ENCODE assay signal across 1 cellular context in the genomic region with DNA sequence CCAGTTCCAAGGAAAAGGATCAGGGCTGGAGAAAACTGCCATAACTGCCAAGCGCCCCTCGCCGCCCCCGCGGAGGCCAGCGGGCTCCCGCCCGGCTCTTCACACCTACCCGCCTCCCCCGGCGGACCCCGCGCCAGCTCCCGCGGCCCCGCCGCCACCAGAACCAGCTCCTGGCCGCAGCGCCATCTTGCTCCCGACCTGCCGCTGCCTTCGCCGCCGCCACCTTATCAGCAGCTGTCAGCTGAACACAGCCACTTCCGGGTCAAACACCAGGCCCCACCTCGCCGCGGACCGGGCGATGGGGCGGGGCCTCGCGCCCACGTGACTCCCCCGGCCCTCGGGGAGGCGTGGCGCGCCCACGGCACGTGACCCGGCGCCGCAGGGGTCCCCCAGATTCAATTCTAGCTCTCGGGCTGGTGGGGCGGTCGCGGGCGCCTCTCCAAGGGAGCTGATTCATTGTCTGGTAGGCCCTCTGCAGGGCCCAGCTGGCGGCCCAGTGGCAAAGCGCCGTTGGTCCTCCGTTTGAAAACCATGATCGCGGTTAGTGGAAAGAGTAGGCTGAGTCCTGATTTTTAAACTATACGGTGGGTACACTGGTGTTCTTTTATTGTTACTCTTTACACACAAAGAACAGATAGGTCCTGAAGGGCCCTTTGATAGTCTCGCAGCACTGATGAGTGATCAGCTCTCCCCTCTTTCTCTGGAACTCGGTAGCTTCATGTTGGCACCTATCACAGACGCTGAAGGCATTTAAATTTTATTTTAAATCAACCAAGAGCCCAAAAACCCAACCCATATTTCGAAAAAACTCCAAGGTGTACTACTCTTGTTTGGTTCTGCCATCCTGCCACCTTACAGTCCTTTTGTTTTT.
A peak's percentile ranks its signal among the peaks of the same experiment; 100 is the strongest.
TF ChIP-seq lines count a peak whose summit lies in the region.

A gene with protein sequence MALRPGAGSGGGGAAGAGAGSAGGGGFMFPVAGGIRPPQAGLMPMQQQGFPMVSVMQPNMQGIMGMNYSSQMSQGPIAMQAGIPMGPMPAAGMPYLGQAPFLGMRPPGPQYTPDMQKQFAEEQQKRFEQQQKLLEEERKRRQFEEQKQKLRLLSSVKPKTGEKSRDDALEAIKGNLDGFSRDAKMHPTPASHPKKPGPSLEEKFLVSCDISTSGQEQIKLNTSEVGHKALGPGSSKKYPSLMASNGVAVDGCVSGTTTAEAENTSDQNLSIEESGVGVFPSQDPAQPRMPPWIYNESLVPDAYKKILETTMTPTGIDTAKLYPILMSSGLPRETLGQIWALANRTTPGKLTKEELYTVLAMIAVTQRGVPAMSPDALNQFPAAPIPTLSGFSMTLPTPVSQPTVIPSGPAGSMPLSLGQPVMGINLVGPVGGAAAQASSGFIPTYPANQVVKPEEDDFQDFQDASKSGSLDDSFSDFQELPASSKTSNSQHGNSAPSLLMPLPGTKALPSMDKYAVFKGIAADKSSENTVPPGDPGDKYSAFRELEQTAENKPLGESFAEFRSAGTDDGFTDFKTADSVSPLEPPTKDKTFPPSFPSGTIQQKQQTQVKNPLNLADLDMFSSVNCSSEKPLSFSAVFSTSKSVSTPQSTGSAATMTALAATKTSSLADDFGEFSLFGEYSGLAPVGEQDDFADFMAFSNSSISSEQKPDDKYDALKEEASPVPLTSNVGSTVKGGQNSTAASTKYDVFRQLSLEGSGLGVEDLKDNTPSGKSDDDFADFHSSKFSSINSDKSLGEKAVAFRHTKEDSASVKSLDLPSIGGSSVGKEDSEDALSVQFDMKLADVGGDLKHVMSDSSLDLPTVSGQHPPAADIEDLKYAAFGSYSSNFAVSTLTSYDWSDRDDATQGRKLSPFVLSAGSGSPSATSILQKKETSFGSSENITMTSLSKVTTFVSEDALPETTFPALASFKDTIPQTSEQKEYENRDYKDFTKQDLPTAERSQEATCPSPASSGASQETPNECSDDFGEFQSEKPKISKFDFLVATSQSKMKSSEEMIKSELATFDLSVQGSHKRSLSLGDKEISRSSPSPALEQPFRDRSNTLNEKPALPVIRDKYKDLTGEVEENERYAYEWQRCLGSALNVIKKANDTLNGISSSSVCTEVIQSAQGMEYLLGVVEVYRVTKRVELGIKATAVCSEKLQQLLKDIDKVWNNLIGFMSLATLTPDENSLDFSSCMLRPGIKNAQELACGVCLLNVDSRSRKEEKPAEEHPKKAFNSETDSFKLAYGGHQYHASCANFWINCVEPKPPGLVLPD (N-terminal part only) (minus strand): TSS at position 249 of the 871 bp plus-strand sequence. CDS start 63 bp downstream, at position 186.

TF ChIP-seq in K562, 482 proteins besides CTCF, POLR2A, EP300 and RAD21 (continued from another document and continues in another):
- TF ChIP-seq, protein P1, sequence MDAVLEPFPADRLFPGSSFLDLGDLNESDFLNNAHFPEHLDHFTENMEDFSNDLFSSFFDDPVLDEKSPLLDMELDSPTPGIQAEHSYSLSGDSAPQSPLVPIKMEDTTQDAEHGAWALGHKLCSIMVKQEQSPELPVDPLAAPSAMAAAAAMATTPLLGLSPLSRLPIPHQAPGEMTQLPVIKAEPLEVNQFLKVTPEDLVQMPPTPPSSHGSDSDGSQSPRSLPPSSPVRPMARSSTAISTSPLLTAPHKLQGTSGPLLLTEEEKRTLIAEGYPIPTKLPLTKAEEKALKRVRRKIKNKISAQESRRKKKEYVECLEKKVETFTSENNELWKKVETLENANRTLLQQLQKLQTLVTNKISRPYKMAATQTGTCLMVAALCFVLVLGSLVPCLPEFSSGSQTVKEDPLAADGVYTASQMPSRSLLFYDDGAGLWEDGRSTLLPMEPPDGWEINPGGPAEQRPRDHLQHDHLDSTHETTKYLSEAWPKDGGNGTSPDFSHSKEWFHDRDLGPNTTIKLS (IDR thresholded peaks at IDR 0.05; ENCODE audit: borderline replicate concordance, low read depth): 0 out of 2 replicates have a peak, but pooled peaks have one; percentile 25
- TF ChIP-seq, protein P2, sequence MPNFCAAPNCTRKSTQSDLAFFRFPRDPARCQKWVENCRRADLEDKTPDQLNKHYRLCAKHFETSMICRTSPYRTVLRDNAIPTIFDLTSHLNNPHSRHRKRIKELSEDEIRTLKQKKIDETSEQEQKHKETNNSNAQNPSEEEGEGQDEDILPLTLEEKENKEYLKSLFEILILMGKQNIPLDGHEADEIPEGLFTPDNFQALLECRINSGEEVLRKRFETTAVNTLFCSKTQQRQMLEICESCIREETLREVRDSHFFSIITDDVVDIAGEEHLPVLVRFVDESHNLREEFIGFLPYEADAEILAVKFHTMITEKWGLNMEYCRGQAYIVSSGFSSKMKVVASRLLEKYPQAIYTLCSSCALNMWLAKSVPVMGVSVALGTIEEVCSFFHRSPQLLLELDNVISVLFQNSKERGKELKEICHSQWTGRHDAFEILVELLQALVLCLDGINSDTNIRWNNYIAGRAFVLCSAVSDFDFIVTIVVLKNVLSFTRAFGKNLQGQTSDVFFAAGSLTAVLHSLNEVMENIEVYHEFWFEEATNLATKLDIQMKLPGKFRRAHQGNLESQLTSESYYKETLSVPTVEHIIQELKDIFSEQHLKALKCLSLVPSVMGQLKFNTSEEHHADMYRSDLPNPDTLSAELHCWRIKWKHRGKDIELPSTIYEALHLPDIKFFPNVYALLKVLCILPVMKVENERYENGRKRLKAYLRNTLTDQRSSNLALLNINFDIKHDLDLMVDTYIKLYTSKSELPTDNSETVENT (CRISPR knock-in tag; IDR thresholded peaks at IDR 0.05): 0 out of 2 replicates have a peak, but pooled peaks have one; percentile 25
- TF ChIP-seq TAF9B (IDR thresholded peaks at IDR 0.05; ENCODE audit: partially characterized antibody): peak; percentile 67
- TF ChIP-seq, protein P3, sequence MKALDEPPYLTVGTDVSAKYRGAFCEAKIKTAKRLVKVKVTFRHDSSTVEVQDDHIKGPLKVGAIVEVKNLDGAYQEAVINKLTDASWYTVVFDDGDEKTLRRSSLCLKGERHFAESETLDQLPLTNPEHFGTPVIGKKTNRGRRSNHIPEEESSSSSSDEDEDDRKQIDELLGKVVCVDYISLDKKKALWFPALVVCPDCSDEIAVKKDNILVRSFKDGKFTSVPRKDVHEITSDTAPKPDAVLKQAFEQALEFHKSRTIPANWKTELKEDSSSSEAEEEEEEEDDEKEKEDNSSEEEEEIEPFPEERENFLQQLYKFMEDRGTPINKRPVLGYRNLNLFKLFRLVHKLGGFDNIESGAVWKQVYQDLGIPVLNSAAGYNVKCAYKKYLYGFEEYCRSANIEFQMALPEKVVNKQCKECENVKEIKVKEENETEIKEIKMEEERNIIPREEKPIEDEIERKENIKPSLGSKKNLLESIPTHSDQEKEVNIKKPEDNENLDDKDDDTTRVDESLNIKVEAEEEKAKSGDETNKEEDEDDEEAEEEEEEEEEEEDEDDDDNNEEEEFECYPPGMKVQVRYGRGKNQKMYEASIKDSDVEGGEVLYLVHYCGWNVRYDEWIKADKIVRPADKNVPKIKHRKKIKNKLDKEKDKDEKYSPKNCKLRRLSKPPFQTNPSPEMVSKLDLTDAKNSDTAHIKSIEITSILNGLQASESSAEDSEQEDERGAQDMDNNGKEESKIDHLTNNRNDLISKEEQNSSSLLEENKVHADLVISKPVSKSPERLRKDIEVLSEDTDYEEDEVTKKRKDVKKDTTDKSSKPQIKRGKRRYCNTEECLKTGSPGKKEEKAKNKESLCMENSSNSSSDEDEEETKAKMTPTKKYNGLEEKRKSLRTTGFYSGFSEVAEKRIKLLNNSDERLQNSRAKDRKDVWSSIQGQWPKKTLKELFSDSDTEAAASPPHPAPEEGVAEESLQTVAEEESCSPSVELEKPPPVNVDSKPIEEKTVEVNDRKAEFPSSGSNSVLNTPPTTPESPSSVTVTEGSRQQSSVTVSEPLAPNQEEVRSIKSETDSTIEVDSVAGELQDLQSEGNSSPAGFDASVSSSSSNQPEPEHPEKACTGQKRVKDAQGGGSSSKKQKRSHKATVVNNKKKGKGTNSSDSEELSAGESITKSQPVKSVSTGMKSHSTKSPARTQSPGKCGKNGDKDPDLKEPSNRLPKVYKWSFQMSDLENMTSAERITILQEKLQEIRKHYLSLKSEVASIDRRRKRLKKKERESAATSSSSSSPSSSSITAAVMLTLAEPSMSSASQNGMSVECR (CRISPR knock-in tag; IDR thresholded peaks at IDR 0.05): peak; percentile 79
- no peak for TF ChIP-seq ZNF311 (CRISPR knock-in tag; IDR thresholded peaks at IDR 0.05)
- TF ChIP-seq, protein P4, sequence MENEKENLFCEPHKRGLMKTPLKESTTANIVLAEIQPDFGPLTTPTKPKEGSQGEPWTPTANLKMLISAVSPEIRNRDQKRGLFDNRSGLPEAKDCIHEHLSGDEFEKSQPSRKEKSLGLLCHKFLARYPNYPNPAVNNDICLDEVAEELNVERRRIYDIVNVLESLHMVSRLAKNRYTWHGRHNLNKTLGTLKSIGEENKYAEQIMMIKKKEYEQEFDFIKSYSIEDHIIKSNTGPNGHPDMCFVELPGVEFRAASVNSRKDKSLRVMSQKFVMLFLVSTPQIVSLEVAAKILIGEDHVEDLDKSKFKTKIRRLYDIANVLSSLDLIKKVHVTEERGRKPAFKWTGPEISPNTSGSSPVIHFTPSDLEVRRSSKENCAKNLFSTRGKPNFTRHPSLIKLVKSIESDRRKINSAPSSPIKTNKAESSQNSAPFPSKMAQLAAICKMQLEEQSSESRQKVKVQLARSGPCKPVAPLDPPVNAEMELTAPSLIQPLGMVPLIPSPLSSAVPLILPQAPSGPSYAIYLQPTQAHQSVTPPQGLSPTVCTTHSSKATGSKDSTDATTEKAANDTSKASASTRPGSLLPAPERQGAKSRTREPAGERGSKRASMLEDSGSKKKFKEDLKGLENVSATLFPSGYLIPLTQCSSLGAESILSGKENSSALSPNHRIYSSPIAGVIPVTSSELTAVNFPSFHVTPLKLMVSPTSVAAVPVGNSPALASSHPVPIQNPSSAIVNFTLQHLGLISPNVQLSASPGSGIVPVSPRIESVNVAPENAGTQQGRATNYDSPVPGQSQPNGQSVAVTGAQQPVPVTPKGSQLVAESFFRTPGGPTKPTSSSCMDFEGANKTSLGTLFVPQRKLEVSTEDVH (IDR thresholded peaks at IDR 0.05; ENCODE audit: low read depth, partially characterized antibody): peak; percentile 41
- peak; percentile 32 for TF ChIP-seq HNRNPLL (IDR thresholded peaks at IDR 0.05; ENCODE audit: low read depth, low read length, poor library complexity, severe bottlenecking)
- 0 out of 2 replicates have a peak, but pooled peaks have one; percentile 13 for TF ChIP-seq PHF21A (IDR thresholded peaks at IDR 0.05; ENCODE audit: borderline replicate concordance, low read depth)
- TF ChIP-seq ZNF239 (CRISPR knock-in tag; IDR thresholded peaks at IDR 0.05): no peak
- peak; percentile 43; the same call in 1 of the 2 replicates for TF ChIP-seq SIN3B (IDR thresholded peaks at IDR 0.05; ENCODE audit: low read depth)
- TF ChIP-seq COPS2 (conservative IDR thresholded peaks at IDR 0.05): no peak
- no peak for TF ChIP-seq BACH1 (tag; IDR thresholded peaks at IDR 0.05)
- peak in 1 of 2 experiments; percentile 79; a peak in 3 of 4 replicates for TF ChIP-seq TBL1XR1 (IDR thresholded peaks at IDR 0.05; ENCODE audit: low read length in 2 of 2)
- TF ChIP-seq NFRKB (IDR thresholded peaks at IDR 0.05; ENCODE audit: low read depth): peak; percentile 83; the same call in 1 of the 2 replicates
- TF ChIP-seq FOSL1 (tag; conservative IDR thresholded peaks at IDR 0.05): peak; percentile 68
- TF ChIP-seq TCF7 (IDR thresholded peaks at IDR 0.05; ENCODE audit: borderline replicate concordance): 0 out of 2 replicates have a peak, but pooled peaks have one; percentile 29
- TF ChIP-seq MCM3 (IDR thresholded peaks at IDR 0.05): no peak
- TF ChIP-seq, protein P5, sequence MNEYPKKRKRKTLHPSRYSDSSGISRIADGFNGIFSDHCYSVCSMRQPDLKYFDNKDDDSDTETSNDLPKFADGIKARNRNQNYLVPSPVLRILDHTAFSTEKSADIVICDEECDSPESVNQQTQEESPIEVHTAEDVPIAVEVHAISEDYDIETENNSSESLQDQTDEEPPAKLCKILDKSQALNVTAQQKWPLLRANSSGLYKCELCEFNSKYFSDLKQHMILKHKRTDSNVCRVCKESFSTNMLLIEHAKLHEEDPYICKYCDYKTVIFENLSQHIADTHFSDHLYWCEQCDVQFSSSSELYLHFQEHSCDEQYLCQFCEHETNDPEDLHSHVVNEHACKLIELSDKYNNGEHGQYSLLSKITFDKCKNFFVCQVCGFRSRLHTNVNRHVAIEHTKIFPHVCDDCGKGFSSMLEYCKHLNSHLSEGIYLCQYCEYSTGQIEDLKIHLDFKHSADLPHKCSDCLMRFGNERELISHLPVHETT (CRISPR knock-in tag; conservative IDR thresholded peaks at IDR 0.05 in 1 of 2, IDR thresholded peaks at IDR 0.05 in 1 of 2): peak in 1 of 2 experiments; percentile 86; a peak in 2 of 4 replicates
- TF ChIP-seq NR2F6 (CRISPR knock-in tag; IDR thresholded peaks at IDR 0.05): no peak
- TF ChIP-seq, protein P6, sequence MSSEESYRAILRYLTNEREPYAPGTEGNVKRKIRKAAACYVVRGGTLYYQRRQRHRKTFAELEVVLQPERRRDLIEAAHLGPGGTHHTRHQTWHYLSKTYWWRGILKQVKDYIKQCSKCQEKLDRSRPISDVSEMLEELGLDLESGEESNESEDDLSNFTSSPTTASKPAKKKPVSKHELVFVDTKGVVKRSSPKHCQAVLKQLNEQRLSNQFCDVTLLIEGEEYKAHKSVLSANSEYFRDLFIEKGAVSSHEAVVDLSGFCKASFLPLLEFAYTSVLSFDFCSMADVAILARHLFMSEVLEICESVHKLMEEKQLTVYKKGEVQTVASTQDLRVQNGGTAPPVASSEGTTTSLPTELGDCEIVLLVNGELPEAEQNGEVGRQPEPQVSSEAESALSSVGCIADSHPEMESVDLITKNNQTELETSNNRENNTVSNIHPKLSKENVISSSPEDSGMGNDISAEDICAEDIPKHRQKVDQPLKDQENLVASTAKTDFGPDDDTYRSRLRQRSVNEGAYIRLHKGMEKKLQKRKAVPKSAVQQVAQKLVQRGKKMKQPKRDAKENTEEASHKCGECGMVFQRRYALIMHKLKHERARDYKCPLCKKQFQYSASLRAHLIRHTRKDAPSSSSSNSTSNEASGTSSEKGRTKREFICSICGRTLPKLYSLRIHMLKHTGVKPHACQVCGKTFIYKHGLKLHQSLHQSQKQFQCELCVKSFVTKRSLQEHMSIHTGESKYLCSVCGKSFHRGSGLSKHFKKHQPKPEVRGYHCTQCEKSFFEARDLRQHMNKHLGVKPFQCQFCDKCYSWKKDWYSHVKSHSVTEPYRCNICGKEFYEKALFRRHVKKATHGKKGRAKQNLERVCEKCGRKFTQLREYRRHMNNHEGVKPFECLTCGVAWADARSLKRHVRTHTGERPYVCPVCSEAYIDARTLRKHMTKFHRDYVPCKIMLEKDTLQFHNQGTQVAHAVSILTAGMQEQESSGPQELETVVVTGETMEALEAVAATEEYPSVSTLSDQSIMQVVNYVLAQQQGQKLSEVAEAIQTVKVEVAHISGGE (CRISPR knock-in tag; IDR thresholded peaks at IDR 0.05): peak in 1 of 3 experiments; percentile 71; a peak in 2 of 6 replicates
- TF ChIP-seq GABPA (tag; conservative IDR thresholded peaks at IDR 0.05; ENCODE audit: low read depth): peak; percentile 96
- no peak for TF ChIP-seq ZFP1 (CRISPR knock-in tag; IDR thresholded peaks at IDR 0.05)
- no peak for TF ChIP-seq ERF (CRISPR knock-in tag; IDR thresholded peaks at IDR 0.05)
- TF ChIP-seq ZKSCAN1 (IDR thresholded peaks at IDR 0.05; ENCODE audit: low read depth, low read length): peak; percentile 14; the same call in 1 of the 2 replicates
- no peak for TF ChIP-seq U2AF1 (optimal IDR thresholded peaks at IDR 0.05; ENCODE audit: low read depth, low read length)
- peak; percentile 71 for TF ChIP-seq HCFC1 (IDR thresholded peaks at IDR 0.05; ENCODE audit: low read depth, low read length)
- TF ChIP-seq ZNF217 (CRISPR knock-in tag; IDR thresholded peaks at IDR 0.05): no peak
- TF ChIP-seq NFIC (IDR thresholded peaks at IDR 0.05): peak; percentile 58
- peak; percentile 98 for TF ChIP-seq TAF1 (IDR thresholded peaks at IDR 0.05; ENCODE audit: control insufficient read depth, extremely low read depth, insufficient read depth, low read length, severe bottlenecking)
- peak; percentile 66 for TF ChIP-seq C11orf30 (IDR thresholded peaks at IDR 0.05; ENCODE audit: low read depth)
- 0 out of 2 replicates have a peak, but pooled peaks have one; percentile 72 for TF ChIP-seq ZFPM2 (CRISPR knock-in tag; IDR thresholded peaks at IDR 0.05)
- TF ChIP-seq TRIM24 (IDR thresholded peaks at IDR 0.05): no peak
- TF ChIP-seq CBFB (CRISPR knock-in tag; IDR thresholded peaks at IDR 0.05): 0 out of 2 replicates have a peak, but pooled peaks have one; percentile 26
